ENCODE assay signal across 20 cellular contexts in genomic region chr5:132868754-132869153, GRCh38. TPM values are rescaled to one million over a fixed set of nuclear protein-coding genes. Genes with fewer than 3 reads are reported as not detected.
DNase-seq lines count a peak whose midpoint lies in the region; ATAC-seq, FAIRE-seq and TF ChIP-seq lines count a peak whose summit lies in the region.
"Had no signal": no experiment of that assay in that cellular context is flagged by ENCODE, and none has a peak within 500 bp of the region (broad histone marks: within the 10 kb centered on the region; RNA-seq: fewer than 3 reads in every experiment).

No MANE protein-coding gene starts in this region.

- no peak for DNase-seq in CD4-positive, CD25-positive, alpha-beta regulatory T cell
- no peak for DNase-seq in CD8-positive, alpha-beta memory T cell
- no peak for DNase-seq in astrocyte (ENCODE audit: low read depth)
- no peak for DNase-seq in naive thymus-derived CD8-positive, alpha-beta T cell
- DNase-seq in stomach: no peak
- DNase-seq in activated CD8-positive, alpha-beta memory T cell treated with anti-CD3 and anti-CD28 coated beads, Interleukin-2, amount 50 U/mL, for 48 hours: no peak
- DNase-seq: activated CD4-positive, CD25-positive, alpha-beta regulatory T cell treated with anti-CD3 and anti-CD28 coated beads, Interleukin-2, amount 50 U/mL, for 72 hours; aorta; BE2C; HCEC 1CT; KG1; left lung; NCI-H2081 treated with DMSO at 0.1 percent for 48 hours; NCI-H526 treated with DMSO at 0.1 percent for 48 hours; stimulated activated CD4-positive, alpha-beta T cell treated with anti-CD3 and anti-CD28 coated beads, Interleukin-12 subunit alpha, Interleukin-12 subunit beta, amount 100 ng/mL, for 4 hours; stimulated activated naive CD4-positive, alpha-beta T cell had no signal

- H3K9me3 Mint-ChIP-seq in CD4-positive, CD25-positive, alpha-beta regulatory T cell: peaks cover 0 to 1% (median 0%) of the 10 kb centered on the region in 7 donors
- no peaks in the 10 kb centered on the region for H3K9me3 Mint-ChIP-seq in CD8-positive, alpha-beta memory T cell
- no peaks in the 10 kb centered on the region for H3K9me3 Mint-ChIP-seq in astrocyte (ENCODE audit: unreplicated experiment)
- no peaks in the 10 kb centered on the region for H3K9me3 Mint-ChIP-seq in naive thymus-derived CD8-positive, alpha-beta T cell

- peak overlapping the region; percentile 66 to 100 (median 82) for H3K4me3 Mint-ChIP-seq in CD4-positive, CD25-positive, alpha-beta regulatory T cell
- H3K4me3 Mint-ChIP-seq in CD8-positive, alpha-beta memory T cell: peak overlapping the region in 5 of 7 donors; percentile 32 to 99 (median 98)
- peak overlapping the region; percentile 99 for H3K4me3 Mint-ChIP-seq in astrocyte (ENCODE audit: unreplicated experiment)
- peak overlapping the region in 6 of 10 donors; percentile 13 to 67 (median 40) for H3K4me3 Mint-ChIP-seq in naive thymus-derived CD8-positive, alpha-beta T cell

- no peak for TF ChIP-seq POLR2A in stomach (IDR thresholded peaks at IDR 0.05)

- no peak overlapping the region for H3K4me2 ChIP-seq in astrocyte (ENCODE audit: low read length)

- H2AFZ ChIP-seq in astrocyte (ENCODE audit: low read depth, low read length): no peak overlapping the region

- H4K20me1 ChIP-seq in astrocyte (ENCODE audit: insufficient read depth, low read length): peaks cover 6% of the 10 kb centered on the region

- H3K36me3 ChIP-seq in CD4-positive, CD25-positive, alpha-beta regulatory T cell (ENCODE audit: control insufficient read depth, insufficient read depth, low read length): peaks cover 15% of the 10 kb centered on the region
- H3K36me3 ChIP-seq in CD8-positive, alpha-beta memory T cell (ENCODE audit: insufficient read depth, low read length): no peaks in the 10 kb centered on the region
- H3K36me3 ChIP-seq in astrocyte (ENCODE audit: insufficient read depth, low read length) (peaks cover 10% of the 10 kb centered on the region), stomach (peaks cover 18 to 49% (median 48%) of the 10 kb centered on the region in 4 donors)

- CTCF ChIA-PET in CD8-positive, alpha-beta memory T cell (lab: Charles Lee): interaction anchor here (0.9 kb wide), 1 partner anchor 11 kb away, joined by 3 read pairs; no protein-coding TSS in a partner anchor

- 79 to 89% (median 86%) methylated on average over 4 of the region's 4 CpGs for WGBS in stomach, 5 donors

- no peaks in the 10 kb centered on the region for H3K9me3 ChIP-seq in CD4-positive, CD25-positive, alpha-beta regulatory T cell (ENCODE audit: control insufficient read depth in 2 of 2, low read length in 2 of 2)
- no peaks in the 10 kb centered on the region for H3K9me3 ChIP-seq in CD8-positive, alpha-beta memory T cell (ENCODE audit: low read length)
- H3K9me3 ChIP-seq in astrocyte (ENCODE audit: insufficient read depth, low read depth, low read length) (no peaks in the 10 kb centered on the region), stomach (no peaks in the 10 kb centered on the region)
- H3K9me3 ChIP-seq: BE2C, left lung, prostate gland had no signal

- peaks cover 19% of the 10 kb centered on the region for H3K79me2 ChIP-seq in astrocyte (ENCODE audit: insufficient read depth, low read length)

- intact Hi-C loops in stomach (cut with DNase I; ENCODE audit: low total_unique reads): no loop called here

- H3K27ac ChIP-seq in CD4-positive, CD25-positive, alpha-beta regulatory T cell (ENCODE audit: insufficient read depth, low read length, poor library complexity, severe bottlenecking): peak overlapping the region; percentile 42
- H3K27ac ChIP-seq in CD8-positive, alpha-beta memory T cell (ENCODE audit: low read depth, low read length): no peak overlapping the region
- H3K27ac ChIP-seq in astrocyte (ENCODE audit: low read depth, low read length) (no peak overlapping the region), stomach (no peak overlapping the region)
- H3K27ac ChIP-seq: left lung, prostate gland had no signal

- H3K27me3 Mint-ChIP-seq in CD4-positive, CD25-positive, alpha-beta regulatory T cell: peaks cover 8% of the 10 kb centered on the region
- peaks cover 0 to 2% of the 10 kb centered on the region in 2 donors for H3K27me3 Mint-ChIP-seq in CD8-positive, alpha-beta memory T cell
- H3K27me3 Mint-ChIP-seq in astrocyte (ENCODE audit: low read depth, unreplicated experiment): no peaks in the 10 kb centered on the region
- no peaks in the 10 kb centered on the region for H3K27me3 Mint-ChIP-seq in naive thymus-derived CD8-positive, alpha-beta T cell

- peaks cover 14% of the 10 kb centered on the region for H3K4me1 ChIP-seq in CD4-positive, CD25-positive, alpha-beta regulatory T cell (ENCODE audit: control insufficient read depth, insufficient read depth, low read length, poor library complexity, severe bottlenecking)
- H3K4me1 ChIP-seq in CD8-positive, alpha-beta memory T cell (ENCODE audit: insufficient read depth, low read length): peaks cover 17% of the 10 kb centered on the region
- H3K4me1 ChIP-seq in astrocyte (ENCODE audit: insufficient read depth, low read length): peaks cover 6% of the 10 kb centered on the region
- H3K4me1 ChIP-seq in stomach: peaks cover 25 to 54% (median 36%) of the 10 kb centered on the region in 4 donors

- no peak overlapping the region for H3K9ac ChIP-seq in astrocyte (ENCODE audit: low read length)

- peaks cover 12 to 40% (median 20%) of the 10 kb centered on the region in 4 donors for H3K4me1 Mint-ChIP-seq in CD4-positive, CD25-positive, alpha-beta regulatory T cell
- peaks cover 26 to 37% (median 35%) of the 10 kb centered on the region in 3 donors for H3K4me1 Mint-ChIP-seq in CD8-positive, alpha-beta memory T cell
- peaks cover 30% of the 10 kb centered on the region for H3K4me1 Mint-ChIP-seq in astrocyte (ENCODE audit: low read depth, unreplicated experiment)
- H3K4me1 Mint-ChIP-seq in naive thymus-derived CD8-positive, alpha-beta T cell: peaks cover 13 to 29% (median 27%) of the 10 kb centered on the region in 4 donors

- POLR2A ChIA-PET in CD8-positive, alpha-beta memory T cell (lab: Charles Lee): interaction anchor here (0.6 kb wide), 1 partner anchor 179 kb away, joined by 3 read pairs; no protein-coding TSS in a partner anchor
- POLR2A ChIA-PET in naive thymus-derived CD8-positive, alpha-beta T cell (lab: Charles Lee): interaction anchor here (0.6 to 0.9 kb wide), 3 partner anchors 10 to 187 kb away, joined by 4 to 6 read pairs (median 4); no protein-coding TSS in a partner anchor

- no peak for TF ChIP-seq EP300 in stomach (IDR thresholded peaks at IDR 0.05)

- no peak for ATAC-seq in CD4-positive, CD25-positive, alpha-beta regulatory T cell (ENCODE audit: low read depth in 2 of 2)
- ATAC-seq in naive thymus-derived CD8-positive, alpha-beta T cell: no peak
- ATAC-seq in GM19328 (IDR thresholded peaks at IDR 0.05; ENCODE audit: unreplicated experiment): no peak
- ATAC-seq: left lung had no signal

- no peaks in the 10 kb centered on the region for H3K27me3 ChIP-seq in CD4-positive, CD25-positive, alpha-beta regulatory T cell (ENCODE audit: control insufficient read depth, insufficient read depth, low read length)
- H3K27me3 ChIP-seq in CD8-positive, alpha-beta memory T cell (ENCODE audit: insufficient read depth, low read length, poor library complexity, severe bottlenecking): no peaks in the 10 kb centered on the region
- no peaks in the 10 kb centered on the region for H3K27me3 ChIP-seq in astrocyte (ENCODE audit: insufficient read depth, low read length)
- no peaks in the 10 kb centered on the region for H3K27me3 ChIP-seq in stomach
- H3K27me3 ChIP-seq: BE2C, left lung had no signal

- H3K4me3 ChIP-seq in CD4-positive, CD25-positive, alpha-beta regulatory T cell (ENCODE audit: low read depth, low read length): no peak overlapping the region
- no peak overlapping the region for H3K4me3 ChIP-seq in CD8-positive, alpha-beta memory T cell (ENCODE audit: low read length)
- H3K4me3 ChIP-seq in astrocyte (ENCODE audit: insufficient read depth, low read depth, low read length) (no peak overlapping the region), stomach (no peak overlapping the region)
- H3K4me3 ChIP-seq: left lung, prostate gland had no signal

- TF ChIP-seq CTCF in astrocyte (IDR thresholded peaks at IDR 0.05; ENCODE audit: insufficient read depth, low read depth, low read length): no peak
- no peak for TF ChIP-seq CTCF in stomach (IDR thresholded peaks at IDR 0.05)

- H3K27ac Mint-ChIP-seq in CD4-positive, CD25-positive, alpha-beta regulatory T cell: peak overlapping the region in 1 of 3 donors; percentile 99
- peak overlapping the region; percentile 50 to 100 (median 88) for H3K27ac Mint-ChIP-seq in CD8-positive, alpha-beta memory T cell
- H3K27ac Mint-ChIP-seq in astrocyte (ENCODE audit: unreplicated experiment): peak overlapping the region; percentile 78
- H3K27ac Mint-ChIP-seq in naive thymus-derived CD8-positive, alpha-beta T cell: peak overlapping the region in 8 of 10 donors; percentile 40 to 100 (median 80)

- FAIRE-seq in astrocyte (lab: Jason Lieb, UNC): no peak
- FAIRE-seq: colon, frontal cortex had no signal

- peaks cover 27% of the 10 kb centered on the region for H3K36me3 Mint-ChIP-seq in CD4-positive, CD25-positive, alpha-beta regulatory T cell
- H3K36me3 Mint-ChIP-seq in CD8-positive, alpha-beta memory T cell: peaks cover 0 to 52% (median 3%) of the 10 kb centered on the region in 3 donors
- H3K36me3 Mint-ChIP-seq in astrocyte (ENCODE audit: low read depth, unreplicated experiment): peaks cover 23% of the 10 kb centered on the region
- H3K36me3 Mint-ChIP-seq in naive thymus-derived CD8-positive, alpha-beta T cell: peaks cover 0 to 33% (median 3%) of the 10 kb centered on the region in 3 donors

RNA-seq across cellular contexts. Expression of gene UQCRQ, which starts 2.3 kb away (rescaled TPM):
- total RNA-seq in CD4-positive, CD25-positive, alpha-beta regulatory T cell: 88.5 TPM
- polyA plus RNA-seq in CD4-positive, CD25-positive, alpha-beta regulatory T cell: 100 to 1,000 TPM; 555 to 604 (median 574) TPM
- total RNA-seq in CD8-positive, alpha-beta memory T cell: 100 to 1,000 TPM; 595 to 615 TPM
- 663 TPM for polyA plus RNA-seq in CD8-positive, alpha-beta memory T cell
- total RNA-seq in astrocyte (382 and 409 TPM in 2 replicates), stomach (100 to 1,000 TPM in 2 of 5 donors, 10 to 100 TPM in 3; 66.5 to 173 (median 83.4) TPM)
- total RNA-seq in naive thymus-derived CD8-positive, alpha-beta T cell: 100 to 1,000 TPM; 101 to 114 TPM
- polyA plus RNA-seq in naive thymus-derived CD8-positive, alpha-beta T cell: 100 to 1,000 TPM; 594 to 702 (median 638) TPM
- 100 to 1,000 TPM; 470 to 603 (median 499) TPM for polyA plus RNA-seq in stomach

RNA-seq across cellular contexts. Expression of gene GDF9, which starts 2.5 kb away (rescaled TPM):
- total RNA-seq in CD4-positive, CD25-positive, alpha-beta regulatory T cell: 0.35 TPM
- polyA plus RNA-seq in CD4-positive, CD25-positive, alpha-beta regulatory T cell: under 1 TPM in 3 of 4 donors, not detected in 1; 0.11 to 0.24 (median 0.24) TPM
- total RNA-seq in CD8-positive, alpha-beta memory T cell: under 1 TPM; 0.29 to 0.68 TPM
- polyA plus RNA-seq in CD8-positive, alpha-beta memory T cell: not detected
- total RNA-seq in astrocyte (0.34 and 0.46 TPM in 2 replicates), stomach (1 to 10 TPM in 2 of 5 donors, not detected in 3; 1.2 to 4.4 TPM)
- 1 to 10 TPM; 1.2 to 1.7 TPM for total RNA-seq in naive thymus-derived CD8-positive, alpha-beta T cell
- polyA plus RNA-seq in naive thymus-derived CD8-positive, alpha-beta T cell: under 1 TPM in 2 of 3 donors, not detected in 1; 0.30 to 0.45 TPM
- polyA plus RNA-seq in stomach: 1 to 10 TPM in 1 of 3 donors, under 1 TPM in 1, not detected in 1; 0.25 to 1.1 TPM

RNA-seq across cellular contexts. Expression of gene LEAP2, which starts 4.7 kb away (rescaled TPM):
- 1.3 TPM for total RNA-seq in CD4-positive, CD25-positive, alpha-beta regulatory T cell
- 1 to 10 TPM in 2 of 4 donors, under 1 TPM in 1, not detected in 1; 0.44 to 1.8 (median 1.5) TPM for polyA plus RNA-seq in CD4-positive, CD25-positive, alpha-beta regulatory T cell
- total RNA-seq in CD8-positive, alpha-beta memory T cell: 1 to 10 TPM; 2.7 to 3.6 TPM
- polyA plus RNA-seq in CD8-positive, alpha-beta memory T cell: 0.93 TPM
- total RNA-seq in astrocyte (0.27 and 0.31 TPM in 2 replicates), stomach (1 to 10 TPM in 2 of 5 donors, under 1 TPM in 1, not detected in 2; 0.92 to 2.3 (median 1.3) TPM)
- total RNA-seq in naive thymus-derived CD8-positive, alpha-beta T cell: 1 to 10 TPM; 4.7 to 6.8 TPM
- polyA plus RNA-seq in naive thymus-derived CD8-positive, alpha-beta T cell: 1 to 10 TPM in 1 of 3 donors, under 1 TPM in 2; 0.64 to 2.1 (median 0.77) TPM
- polyA plus RNA-seq in stomach: 1 to 10 TPM; 1.4 to 2.2 (median 1.4) TPM

RNA-seq across cellular contexts. Expression of gene SHROOM1, which starts 38.3 kb away (rescaled TPM):
- total RNA-seq in CD4-positive, CD25-positive, alpha-beta regulatory T cell: 0.12 TPM
- not detected for polyA plus RNA-seq in CD4-positive, CD25-positive, alpha-beta regulatory T cell
- total RNA-seq in CD8-positive, alpha-beta memory T cell: 1 to 10 TPM; 1.6 to 2.0 TPM
- polyA plus RNA-seq in CD8-positive, alpha-beta memory T cell: not detected
- total RNA-seq in astrocyte (5.0 TPM in 2 replicates), stomach (100 to 1,000 TPM in 1 of 5 donors, 10 to 100 TPM in 3, 1 to 10 TPM in 1; 5.3 to 264 (median 48.7) TPM)
- not detected for total RNA-seq in naive thymus-derived CD8-positive, alpha-beta T cell
- polyA plus RNA-seq in naive thymus-derived CD8-positive, alpha-beta T cell: not detected
- 10 to 100 TPM in 1 of 3 donors, 1 to 10 TPM in 2; 7.5 to 12.8 (median 9.6) TPM for polyA plus RNA-seq in stomach

RNA-seq across cellular contexts. Expression of gene SOWAHA, which starts 55.7 kb away (rescaled TPM):
- total RNA-seq in CD4-positive, CD25-positive, alpha-beta regulatory T cell: not detected
- polyA plus RNA-seq in CD4-positive, CD25-positive, alpha-beta regulatory T cell: not detected
- under 1 TPM in 1 of 2 experiments, not detected in 1; 0.07 TPM for total RNA-seq in CD8-positive, alpha-beta memory T cell
- polyA plus RNA-seq in CD8-positive, alpha-beta memory T cell: not detected
- total RNA-seq in astrocyte (0.10 and 0.20 TPM in 2 replicates), stomach (10 to 100 TPM in 2 of 5 donors, 1 to 10 TPM in 2, not detected in 1; 6.8 to 91.8 (median 13.2) TPM)
- not detected for total RNA-seq in naive thymus-derived CD8-positive, alpha-beta T cell
- not detected for polyA plus RNA-seq in naive thymus-derived CD8-positive, alpha-beta T cell
- polyA plus RNA-seq in stomach: 1 to 10 TPM; 2.4 to 5.7 (median 5.2) TPM

Comparison
In these comparisons a context has a peak if more than half of its experiments do, and no peak if none do; other contexts are left out.
1. H3K4me3 Mint-ChIP-seq: peak in every context shown above with its lines; median percentile 99 in astrocyte; 98 in CD8-positive, alpha-beta memory T cell; 82 in CD4-positive, CD25-positive, alpha-beta regulatory T cell; 40 in naive thymus-derived CD8-positive, alpha-beta T cell.